Comparison of ENCODE assay signal across 15 cellular contexts in the genomic region with DNA sequence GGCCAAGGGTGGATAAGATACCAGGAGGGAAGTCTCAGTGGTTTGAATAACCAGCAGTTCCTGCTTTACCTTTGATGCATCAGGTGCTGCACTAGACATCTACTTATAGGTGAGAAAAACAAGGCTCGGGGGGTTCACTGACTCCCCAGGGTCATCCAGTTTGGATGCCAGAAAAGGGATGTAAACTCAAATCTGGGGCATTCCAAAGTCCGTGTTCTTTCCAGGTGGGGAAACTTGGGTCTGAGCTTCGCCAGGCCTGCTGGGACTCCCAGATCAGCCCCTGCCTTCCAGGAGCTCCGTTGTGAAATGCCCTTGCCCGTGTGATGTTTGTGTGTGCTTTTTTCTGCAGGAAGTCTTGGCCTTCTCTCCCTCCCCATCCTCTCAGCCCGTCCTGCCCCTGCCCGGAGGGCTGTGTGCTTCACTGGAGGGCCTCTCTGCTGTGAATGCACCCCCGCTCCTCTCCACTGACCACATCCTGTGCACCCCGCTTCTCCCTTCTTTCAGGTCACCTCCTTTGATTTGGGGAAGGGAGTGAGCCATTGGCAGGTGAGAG. TPM values are rescaled to one million over a fixed set of nuclear protein-coding genes. Genes with fewer than 3 reads are reported as not detected.
A peak's percentile ranks its signal among the peaks of the same experiment; 100 is the strongest.
DNase-seq lines count a peak whose midpoint lies in the region; ATAC-seq and TF ChIP-seq lines count a peak whose summit lies in the region.
"Had no signal": no experiment of that assay in that cellular context is flagged by ENCODE, and none has a peak within 500 bp of the region (broad histone marks: within the 10 kb centered on the region; RNA-seq: fewer than 3 reads in every experiment).

No MANE protein-coding gene starts in this region.

- H3K4me1 ChIP-seq in right lobe of liver (peaks cover 0 to 70% (median 25%) of the 10 kb centered on the region in 4 donors), suprapubic skin (peaks cover 47% of the 10 kb centered on the region), left lung (peaks cover 14 to 29% of the 10 kb centered on the region in 2 donors)

- ATAC-seq in right lobe of liver: peak; percentile 5 to 54 (median 33)
- ATAC-seq in left lung: no peak
- ATAC-seq in HG03457 (IDR thresholded peaks at IDR 0.05; ENCODE audit: unreplicated experiment): no peak

- H3K36me3 ChIP-seq in right lobe of liver (no peaks in the 10 kb centered on the region), suprapubic skin (no peaks in the 10 kb centered on the region), left lung (no peaks in the 10 kb centered on the region)

- no peaks in the 10 kb centered on the region for H3K9me3 ChIP-seq in right lobe of liver
- H3K9me3 ChIP-seq in suprapubic skin: no peaks in the 10 kb centered on the region
- no peaks in the 10 kb centered on the region for H3K9me3 ChIP-seq in left lung

- no peaks in the 10 kb centered on the region for H3K27me3 Mint-ChIP-seq in chondrocyte (ENCODE audit: low read depth)

- peaks cover 71% of the 10 kb centered on the region for H3K4me1 Mint-ChIP-seq in chondrocyte (ENCODE audit: low read depth)

- H3K27me3 ChIP-seq in right lobe of liver (no peaks in the 10 kb centered on the region), suprapubic skin (no peaks in the 10 kb centered on the region), left lung (peaks cover 0 to 44% of the 10 kb centered on the region in 2 donors)

- H3K4me3 ChIP-seq in right lobe of liver (no peak overlapping the region), suprapubic skin (no peak overlapping the region), left lung (no peak overlapping the region)

- H3K36me3 Mint-ChIP-seq in chondrocyte (ENCODE audit: low read depth): peaks cover 6% of the 10 kb centered on the region
- H3K36me3 Mint-ChIP-seq: CD4-positive, alpha-beta memory T cell had no signal

- TF ChIP-seq POLR2A in right lobe of liver (IDR thresholded peaks at IDR 0.05): no peak
- TF ChIP-seq POLR2A in suprapubic skin (IDR thresholded peaks at IDR 0.05): no peak

- DNase-seq in UCSD-AML1 (lab: John Stamatoyannopoulos, UW; ENCODE audit: unreplicated experiment) (peak; percentile 69), chondrocyte (ENCODE audit: low spot score) (peak; percentile 65), right lobe of liver (no peak), suprapubic skin (ENCODE audit: low spot score in 2 of 2) (no peak), NCI-H345 (lab: John Stamatoyannopoulos, UW) (no peak), left lung (no peak), GM10266 (ENCODE audit: extremely low spot score) (no peak)
- DNase-seq: activated CD4-positive, alpha-beta T cell treated with anti-CD3 and anti-CD28 coated beads for 4 hours; activated effector memory CD4-positive, alpha-beta T cell treated with anti-CD3 and anti-CD28 coated beads, Interleukin-2, amount 50 U/mL, for 16 hours; CD4-positive, alpha-beta memory T cell; GDM1; H9; T-helper 1 cell had no signal

- H3K27ac ChIP-seq in right lobe of liver: peak overlapping the region; percentile 41 to 83 (median 66)
- H3K27ac ChIP-seq in suprapubic skin: peak overlapping the region; percentile 41
- H3K27ac ChIP-seq in left lung: peak overlapping the region in 1 of 2 donors; percentile 69

- H3K9me3 Mint-ChIP-seq in chondrocyte (ENCODE audit: low read depth): peaks cover 6% of the 10 kb centered on the region
- H3K9me3 Mint-ChIP-seq: H9 had no signal

- TF ChIP-seq CTCF in chondrocyte (IDR thresholded peaks at IDR 0.05) (no peak), right lobe of liver (IDR thresholded peaks at IDR 0.05) (no peak), suprapubic skin (IDR thresholded peaks at IDR 0.05) (no peak), left lung (IDR thresholded peaks at IDR 0.05) (no peak), GM10266 (IDR thresholded peaks at IDR 0.05; ENCODE audit: control insufficient read depth, insufficient read depth, low read depth, missing control alignments) (no peak)

- H3K27ac Mint-ChIP-seq in chondrocyte (ENCODE audit: unreplicated experiment): no peak overlapping the region
- H3K27ac Mint-ChIP-seq: CD4-positive, alpha-beta memory T cell; dendritic cell treated with granulocyte-macrophage colony-stimulating factor and Interleukin-4, amounts not matched to agents 40 ng/mL and 50 ng/mL, for 4 days; H9 had no signal

- H3K4me3 Mint-ChIP-seq in chondrocyte (ENCODE audit: unreplicated experiment): no peak overlapping the region
- H3K4me3 Mint-ChIP-seq: dendritic cell treated with granulocyte-macrophage colony-stimulating factor and Interleukin-4, amounts not matched to agents 40 ng/mL and 50 ng/mL, for 4 days; H9 had no signal

- TF ChIP-seq EP300 in suprapubic skin (IDR thresholded peaks at IDR 0.05): no peak

- intact Hi-C loops in right lobe of liver (cut with DNase I) (no loop called here), left lung (cut with DNase I) (no loop called here)

- WGBS in right lobe of liver (ENCODE audit: insufficient coverage, low coverage, low lambda C conversion rate, missing lambda C conversion rate): 29% methylated on average over 8 of the region's 9 CpGs
- WGBS in suprapubic skin: 57% methylated on average over 8 of the region's 9 CpGs

RNA-seq across cellular contexts. Expression of a gene that starts 42.1 kb away (rescaled TPM):
- total RNA-seq in chondrocyte (50.4 to 98.1 TPM (median 54.4 TPM) in 3 replicates), right lobe of liver (10 to 100 TPM; 23.7 to 53.2 (median 39.8) TPM), suprapubic skin (10 to 100 TPM; 27.8 to 47.2 (median 34.3) TPM), left lung (10 to 100 TPM; 35.6 to 36.8 TPM)

Comparison
In these comparisons a context has a peak if more than half of its experiments do, and no peak if none do; other contexts are left out.
1. DNase-seq: peak in UCSD-AML1 (single experiment) and chondrocyte (single experiment); none in right lobe of liver (0 of 3), suprapubic skin (0 of 2), NCI-H345 (single experiment), left lung (0 of 2) and GM10266 (single experiment).
2. ATAC-seq: peak in right lobe of liver (4 of 4); none in left lung (single experiment) and HG03457 (single experiment).